ENCODE assay signal across 8 cellular contexts in genomic region chr12:52147367-52147972, GRCh38. TPM values are rescaled to one million over a fixed set of nuclear protein-coding genes. Genes with fewer than 3 reads are reported as not detected.
DNase-seq lines count a peak whose midpoint lies in the region; ATAC-seq and FAIRE-seq lines count a peak whose summit lies in the region.

No MANE protein-coding gene starts in this region.

- intact Hi-C loops in Right ventricle myocardium inferior (cut with DNase I), result loop anchor here (1.0 kb wide), 1 partner anchor 21 kb away; no protein-coding TSS in a partner anchor

- DNase-seq in T1000 (lab: John Stamatoyannopoulos, UW), result peak; percentile 98
- DNase-seq in Right ventricle myocardium inferior (ENCODE audit: missing footprints), result peak; percentile 87
- DNase-seq in skeletal muscle cell (ENCODE audit: low read depth), result peak; percentile 96
- no peak for DNase-seq in cerebellar nuclear complex (lab: John Stamatoyannopoulos, UW)
- DNase-seq in NOMO-1 treated with DMSO at 0.1 percent for 48 hours (lab: John Stamatoyannopoulos, UW; ENCODE audit: unreplicated experiment), result no peak

- H3K4me3 ChIP-seq in skeletal muscle cell (ENCODE audit: low read depth, low read length), result no peak overlapping the region

- FAIRE-seq in G401.6 (lab: Jason Lieb, UNC), result peak; percentile 48

- ATAC-seq in Right ventricle myocardium inferior (peak; percentile 63), GM18861 (IDR thresholded peaks at IDR 0.05; ENCODE audit: unreplicated experiment) (no peak), HG03108 (IDR thresholded peaks at IDR 0.05; ENCODE audit: unreplicated experiment) (no peak)

RNA-seq across cellular contexts. Expression of gene KRT80, which starts 44.3 kb away (rescaled TPM):
- not detected for total RNA-seq in Right ventricle myocardium inferior

Comparison
In these comparisons a context has a peak if more than half of its experiments do, and no peak if none do; other contexts are left out.
1. DNase-seq: peak in T1000 (single experiment), Right ventricle myocardium inferior (single experiment) and skeletal muscle cell (single experiment); none in cerebellar nuclear complex (0 of 2) and NOMO-1 treated with DMSO at 0.1 percent for 48 hours (single experiment).